Comparison of ENCODE assay signal across 1 cellular context in the genomic region with DNA sequence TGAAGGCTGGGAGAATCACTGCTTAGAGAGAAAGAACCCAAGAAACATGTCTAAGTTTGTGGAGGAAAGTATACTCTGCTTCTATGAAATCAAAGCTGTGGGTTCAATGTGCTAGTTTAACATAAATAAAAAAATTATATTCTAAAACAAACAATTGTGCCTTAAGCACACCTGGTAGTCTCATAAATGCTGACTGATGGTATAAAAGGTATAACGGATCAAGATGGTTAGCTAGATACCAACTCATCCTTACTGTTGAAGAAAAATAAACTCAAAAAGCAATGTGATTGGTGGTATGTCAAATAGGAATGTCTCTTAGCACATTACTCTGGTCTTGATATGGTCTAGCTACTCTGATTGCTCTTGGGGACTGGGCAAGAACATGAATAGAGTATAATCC.
TF ChIP-seq lines count a peak whose summit lies in the region.

No MANE protein-coding gene starts in this region.

TF ChIP-seq in HepG2, 621 proteins besides CTCF, POLR2A, EP300 and RAD21 (continued from another document):
- TF ChIP-seq FOXP4 (CRISPR knock-in tag; IDR thresholded peaks at IDR 0.05) (no peak), MAFK (conservative IDR thresholded peaks at IDR 0.05 in 1 of 2, IDR thresholded peaks at IDR 0.05 in 1 of 2; ENCODE audit: low read length in 2 of 2) (peak; percentile 63 to 72)
